In genomic region chr4:175330236-175330635, GRCh38 we compare ENCODE assay signal across 29 cellular contexts.
DNase-seq lines count a peak whose midpoint lies in the region; ATAC-seq and TF ChIP-seq lines count a peak whose summit lies in the region.
"Had no signal": no experiment of that assay in that cellular context is flagged by ENCODE, and none has a peak within 500 bp of the region (broad histone marks: within the 10 kb centered on the region; RNA-seq: fewer than 3 reads in every experiment).

No MANE protein-coding gene starts in this region.

- no peak for TF ChIP-seq CTCF in fibroblast of pulmonary artery (IDR thresholded peaks at IDR 0.05; ENCODE audit: low read length, missing control alignments)

- ATAC-seq in HG03439 (IDR thresholded peaks at IDR 0.05; ENCODE audit: unreplicated experiment): no peak
- ATAC-seq in activated T-cell treated with anti-CD3 and anti-CD28 coated beads, Interleukin-2, amount 50 U/mL, for 72 hours (replicated peaks in 1 of 2): no peak
- ATAC-seq: activated CD8-positive, alpha-beta memory T cell treated with anti-CD3 and anti-CD28 coated beads, Interleukin-2, amount 10 ng/mL, durations not matched to agents 7 days and 5 days; activated naive CD8-positive, alpha-beta T cell treated with anti-CD3 and anti-CD28 coated beads, Interleukin-2, amount 50 U/mL, for 24 hours; K562; left lung; Right ventricle myocardium inferior; SK-N-SH treated with all-trans-retinoic acid at 6 μM for 48 hours had no signal

- H3F3A ChIP-seq in GM23248 (ENCODE audit: insufficient read depth): no peaks in the 10 kb centered on the region

- no peak overlapping the region for H3K4me2 ChIP-seq in GM23248 (ENCODE audit: unreplicated experiment)

- H3K27me3 Mint-ChIP-seq in activated T-cell treated with anti-CD3 and anti-CD28 coated beads, Interleukin-2, amount 50 U/mL, for 72 hours (ENCODE audit: low read depth): no peaks in the 10 kb centered on the region
- H3K27me3 Mint-ChIP-seq: activated CD8-positive, alpha-beta memory T cell treated with anti-CD3 and anti-CD28 coated beads, Interleukin-2, amount 10 ng/mL, durations not matched to agents 7 days and 5 days; activated naive CD8-positive, alpha-beta T cell treated with anti-CD3 and anti-CD28 coated beads, Interleukin-2, amount 50 U/mL, for 24 hours had no signal

- H3K9me3 Mint-ChIP-seq in activated T-cell treated with anti-CD3 and anti-CD28 coated beads, Interleukin-2, amount 50 U/mL, for 72 hours: peaks cover 1 to 8% of the 10 kb centered on the region in 2 donors
- H3K9me3 Mint-ChIP-seq: activated naive CD8-positive, alpha-beta T cell treated with anti-CD3 and anti-CD28 coated beads, Interleukin-2, amount 50 U/mL, for 24 hours; brain; T-helper 1 cell treated with Interleukin-12 subunit alpha and Interleukin-12 subunit beta and Interleukin-4 antibody, amounts not matched to agents 30 μg/mL and 1 μg/mL, for 36 hours had no signal

- H3K79me2 ChIP-seq in GM23248 (ENCODE audit: insufficient read depth): no peaks in the 10 kb centered on the region

- no peaks in the 10 kb centered on the region for H3K36me3 ChIP-seq in GM23248 (ENCODE audit: low read depth)
- H3K36me3 ChIP-seq: left lung, right atrium auricular region, tibial nerve had no signal

- no peak overlapping the region for H2AFZ ChIP-seq in GM23248

- no peaks in the 10 kb centered on the region for H3K9me2 ChIP-seq in GM23248 (ENCODE audit: insufficient read depth)

- H3K27ac Mint-ChIP-seq in activated T-cell treated with anti-CD3 and anti-CD28 coated beads, Interleukin-2, amount 50 U/mL, for 72 hours: no peak overlapping the region
- H3K27ac Mint-ChIP-seq: activated CD8-positive, alpha-beta memory T cell treated with anti-CD3 and anti-CD28 coated beads, Interleukin-2, amount 10 ng/mL, durations not matched to agents 7 days and 5 days; activated naive CD8-positive, alpha-beta T cell treated with anti-CD3 and anti-CD28 coated beads, Interleukin-2, amount 50 U/mL, for 24 hours; brain; CD14-positive monocyte; T-helper 1 cell treated with Interleukin-12 subunit alpha and Interleukin-12 subunit beta and Interleukin-4 antibody, amounts not matched to agents 30 μg/mL and 1 μg/mL, for 36 hours had no signal

- 61 to 68% methylated on average over 2 of the region's 2 CpGs for WGBS in GM23248 (ENCODE audit: low coverage in 1 of 2, low lambda C conversion rate in 2 of 2, missing lambda C conversion rate in 2 of 2), 2 experiments

- no peaks in the 10 kb centered on the region for H3K4me1 ChIP-seq in GM23248 (ENCODE audit: insufficient read depth)
- H3K4me1 ChIP-seq: Caco-2, left lung, right atrium auricular region, tibial nerve had no signal

- H3K27me3 ChIP-seq in GM23248 (replicated peaks; ENCODE audit: insufficient read depth): no peaks in the 10 kb centered on the region
- H3K27me3 ChIP-seq: left lung, right atrium auricular region, tibial nerve had no signal

- DNase-seq in GM23248: peak; percentile 33
- DNase-seq in amniotic epithelial cell (ENCODE audit: low read depth): peak; percentile 62
- DNase-seq in fibroblast of pulmonary artery (ENCODE audit: low read depth): peak; percentile 43
- DNase-seq in NCI-H69 (lab: John Stamatoyannopoulos, UW): no peak
- DNase-seq in activated T-cell treated with anti-CD3 and anti-CD28 coated beads, Interleukin-2, amount 50 U/mL, for 72 hours: no peak
- no peak for DNase-seq in stimulated activated CD4-positive, alpha-beta T cell treated with anti-CD3 and anti-CD28 coated beads, Interleukin-4, amount 100 ng/mL, for 4 hours
- DNase-seq: activated CD4-positive, alpha-beta T cell treated with anti-CD3 and anti-CD28 coated beads, Interleukin-2, amount 50 U/mL, for 4 hours; activated CD8-positive, alpha-beta memory T cell treated with anti-CD3 and anti-CD28 coated beads, Interleukin-2, amount 10 ng/mL, durations not matched to agents 7 days and 5 days; activated naive CD4-positive, alpha-beta T cell; activated naive CD8-positive, alpha-beta T cell treated with anti-CD3 and anti-CD28 coated beads, Interleukin-2, amount 50 U/mL, for 24 hours; activated T-cell treated with anti-CD3 and anti-CD28 coated beads, Interleukin-2, amount 50 U/mL, for 48 hours; Caco-2; GF-D8; glutamatergic neuron; islet precursor cell; left lung; NCI-H1092 treated with DMSO at 0.1 percent for 48 hours; NCI-H187; NCI-H524; stimulated activated CD4-positive, alpha-beta T cell treated with anti-CD3 and anti-CD28 coated beads, Interleukin-2, amount 100 ng/mL, for 48 hours had no signal

- H3K27ac ChIP-seq in GM23248: no peak overlapping the region
- H3K27ac ChIP-seq: left lung, right atrium auricular region, tibial nerve had no signal

- no peaks in the 10 kb centered on the region for H3K9me3 ChIP-seq in GM23248 (ENCODE audit: low read depth)
- H3K9me3 ChIP-seq: Caco-2, left lung, right atrium auricular region, tibial nerve had no signal

- no peaks in the 10 kb centered on the region for H4K20me1 ChIP-seq in GM23248 (ENCODE audit: insufficient read depth)

- in situ Hi-C loops in GM23248 (cut with MboI): no loop called here

- H3K4me1 Mint-ChIP-seq in activated T-cell treated with anti-CD3 and anti-CD28 coated beads, Interleukin-2, amount 50 U/mL, for 72 hours (ENCODE audit: low read depth): no peaks in the 10 kb centered on the region
- H3K4me1 Mint-ChIP-seq: activated CD8-positive, alpha-beta memory T cell treated with anti-CD3 and anti-CD28 coated beads, Interleukin-2, amount 10 ng/mL, durations not matched to agents 7 days and 5 days; activated naive CD8-positive, alpha-beta T cell treated with anti-CD3 and anti-CD28 coated beads, Interleukin-2, amount 50 U/mL, for 24 hours; CD14-positive monocyte had no signal

- no peaks in the 10 kb centered on the region for H3K36me3 Mint-ChIP-seq in activated T-cell treated with anti-CD3 and anti-CD28 coated beads, Interleukin-2, amount 50 U/mL, for 72 hours (ENCODE audit: insufficient read depth in 2 of 2)
- H3K36me3 Mint-ChIP-seq: activated CD8-positive, alpha-beta memory T cell treated with anti-CD3 and anti-CD28 coated beads, Interleukin-2, amount 10 ng/mL, durations not matched to agents 7 days and 5 days; brain; CD14-positive monocyte had no signal

- H3K4me3 ChIP-seq in GM23248: no peak overlapping the region
- no peak overlapping the region for H3K4me3 ChIP-seq in fibroblast of pulmonary artery (replicated peaks; ENCODE audit: low read depth, low read length)
- H3K4me3 ChIP-seq: K562, left lung, right atrium auricular region, tibial nerve had no signal

- H3K9ac ChIP-seq in GM23248: no peak overlapping the region

- no peak overlapping the region for H3K4me3 Mint-ChIP-seq in activated T-cell treated with anti-CD3 and anti-CD28 coated beads, Interleukin-2, amount 50 U/mL, for 72 hours
- H3K4me3 Mint-ChIP-seq: activated CD8-positive, alpha-beta memory T cell treated with anti-CD3 and anti-CD28 coated beads, Interleukin-2, amount 10 ng/mL, durations not matched to agents 7 days and 5 days; activated naive CD8-positive, alpha-beta T cell treated with anti-CD3 and anti-CD28 coated beads, Interleukin-2, amount 50 U/mL, for 24 hours; brain; CD14-positive monocyte; T-helper 1 cell treated with Interleukin-12 subunit alpha and Interleukin-12 subunit beta and Interleukin-4 antibody, amounts not matched to agents 30 μg/mL and 1 μg/mL, for 36 hours had no signal

Comparison
In these comparisons a context has a peak if more than half of its experiments do, and no peak if none do; other contexts are left out.
1. DNase-seq: peak in GM23248 (single experiment), amniotic epithelial cell (single experiment) and fibroblast of pulmonary artery (single experiment); none in NCI-H69 (single experiment), activated T-cell treated with anti-CD3 and anti-CD28 coated beads, Interleukin-2, amount 50 U/mL, for 72 hours (0 of 2) and stimulated activated CD4-positive, alpha-beta T cell treated with anti-CD3 and anti-CD28 coated beads, Interleukin-4, amount 100 ng/mL, for 4 hours (0 of 2).